ENCODE assay signal across 20 cellular contexts in the genomic region with DNA sequence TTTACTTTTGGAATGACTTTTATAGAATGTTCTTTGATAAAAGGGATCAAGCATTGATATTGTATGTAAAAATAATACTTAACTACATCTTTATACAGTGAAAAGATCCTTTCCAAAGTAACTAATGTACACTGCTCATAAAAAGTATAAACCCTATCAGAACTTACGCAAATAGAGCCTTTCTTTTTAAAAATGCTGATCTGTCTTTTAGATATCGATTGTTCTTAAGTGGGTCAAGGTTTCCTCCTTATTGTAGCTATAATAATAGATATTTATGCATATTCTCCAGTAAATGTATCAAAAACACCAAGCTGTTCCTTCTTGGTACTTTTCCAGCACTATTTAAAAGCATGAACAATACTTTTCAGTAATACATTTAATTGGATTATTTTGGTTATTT.
A peak's percentile ranks its signal among the peaks of the same experiment; 100 is the strongest.
DNase-seq lines count a peak whose midpoint lies in the region; ATAC-seq, FAIRE-seq and TF ChIP-seq lines count a peak whose summit lies in the region.
"Had no signal": no experiment of that assay in that cellular context is flagged by ENCODE, and none has a peak within 500 bp of the region (broad histone marks: within the 10 kb centered on the region; RNA-seq: fewer than 3 reads in every experiment).

No MANE protein-coding gene starts in this region.

- peak overlapping the region; percentile 34; the same call in 1 of the 2 replicates for H3K27ac ChIP-seq in SU-DHL-6 (ENCODE audit: low read depth, low read length)
- H3K27ac ChIP-seq: BLaER1, C4-2B, GM23248 had no signal

- peaks cover 43% of the 10 kb centered on the region for H3K36me3 ChIP-seq in SU-DHL-6 (ENCODE audit: low read length)

- peak overlapping the region; percentile 45 for H3K4me2 ChIP-seq in SU-DHL-6 (ENCODE audit: low read depth, low read length, poor library complexity, severe bottlenecking)

- TF ChIP-seq CTCF in SU-DHL-6 (IDR thresholded peaks at IDR 0.05; ENCODE audit: insufficient read depth, low read length, poor library complexity, severe bottlenecking), result no peak

- no peak for DNase-seq in NCI-H146 treated with DMSO at 0.1 percent for 48 hours (lab: John Stamatoyannopoulos, UW; ENCODE audit: unreplicated experiment)
- DNase-seq: 8988T; Caco-2; CD4-positive, CD25-positive, alpha-beta regulatory T cell; CD8-positive, alpha-beta T cell; DMS153; DND-41; GDM1; GM23248; H7; HCEC 1CT had no signal

- peaks cover 6% of the 10 kb centered on the region; the same call in 1 of the 2 replicates for H3K79me2 ChIP-seq in SU-DHL-6 (ENCODE audit: insufficient read depth, low read length)

- H2AFZ ChIP-seq in SU-DHL-6 (ENCODE audit: low read depth, low read length, severe bottlenecking), result no peak overlapping the region
- H2AFZ ChIP-seq: GM23248 had no signal

- no peaks in the 10 kb centered on the region for H3K9me3 ChIP-seq in SU-DHL-6 (ENCODE audit: insufficient read depth, low read length)
- H3K9me3 ChIP-seq: BLaER1, Caco-2 had no signal

- no peaks in the 10 kb centered on the region for H3K9me2 ChIP-seq in SU-DHL-6 (replicated peaks; ENCODE audit: insufficient read depth, low read length)

- no peaks in the 10 kb centered on the region for H4K20me1 ChIP-seq in SU-DHL-6 (ENCODE audit: low read depth, low read length)
- H4K20me1 ChIP-seq: BLaER1 had no signal

- no peaks in the 10 kb centered on the region for H3K27me3 ChIP-seq in SU-DHL-6 (ENCODE audit: low read length)
- H3K27me3 ChIP-seq: BLaER1 had no signal

- peak; percentile 61 for FAIRE-seq in A204.1 (lab: Jason Lieb, UNC)
- FAIRE-seq in G401.6 (lab: Jason Lieb, UNC), result peak; percentile 42
- FAIRE-seq: GM12878, H1 had no signal

- peaks cover 11% of the 10 kb centered on the region; the same call in 1 of the 2 replicates for H3F3A ChIP-seq in SU-DHL-6 (ENCODE audit: insufficient read depth)

- no peak for ATAC-seq in GM21360 (IDR thresholded peaks at IDR 0.05; ENCODE audit: unreplicated experiment)
- no peak for ATAC-seq in HG02678 (IDR thresholded peaks at IDR 0.05; ENCODE audit: unreplicated experiment)
- ATAC-seq: CD8-positive, alpha-beta T cell; GM12878 had no signal

- H3K4me3 ChIP-seq in SU-DHL-6 (ENCODE audit: insufficient read depth, low read length, poor library complexity, severe bottlenecking), result no peak overlapping the region
- H3K4me3 ChIP-seq: BLaER1, GM12878, GM23248 had no signal

- no peak overlapping the region; the same call in 1 of the 2 replicates for H3K9ac ChIP-seq in SU-DHL-6 (ENCODE audit: low read length)
- H3K9ac ChIP-seq: BLaER1, GM23248 had no signal
